ENCODE assay signal across 1 cellular context in the genomic region with DNA sequence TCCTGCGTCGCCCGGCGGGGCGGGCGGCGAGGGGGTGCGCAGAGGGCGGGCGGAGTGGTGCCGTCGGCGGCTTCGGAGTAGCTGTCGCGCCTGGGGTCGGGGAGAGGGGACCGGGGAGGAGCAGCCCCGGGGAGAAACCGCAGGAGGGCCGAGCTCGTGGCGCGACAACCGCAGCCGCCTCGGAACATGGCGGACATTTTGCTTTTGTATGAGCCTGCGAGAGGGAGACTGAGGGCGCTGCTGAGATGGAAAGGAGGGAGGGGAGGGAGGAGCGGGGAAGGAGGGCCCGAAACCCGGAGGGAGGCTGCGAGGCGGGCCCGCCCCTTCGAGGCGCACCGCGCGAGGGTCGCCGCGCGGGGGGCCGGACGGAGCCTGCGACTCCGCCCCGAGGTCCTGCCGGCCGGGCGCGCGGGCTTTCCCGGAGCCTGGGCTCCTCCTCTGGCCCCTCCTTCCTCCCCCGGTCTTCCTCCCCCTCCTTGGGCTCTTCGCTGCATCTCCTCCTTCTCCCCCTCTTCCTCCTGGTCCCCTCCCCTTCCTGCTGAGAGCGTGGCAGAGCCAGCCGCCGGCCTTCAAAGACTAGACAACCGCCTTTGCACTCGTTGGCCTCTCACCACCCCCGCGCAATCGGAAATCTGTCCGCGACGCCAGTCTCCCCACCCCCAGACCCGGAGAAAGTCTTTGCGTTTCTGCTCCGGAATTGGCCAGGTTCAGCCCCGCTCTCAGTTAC.
TF ChIP-seq lines count a peak whose summit lies in the region.

No MANE protein-coding gene starts in this region.

TF ChIP-seq in K562, 482 proteins besides CTCF, POLR2A, EP300 and RAD21 (continued from another document):
- TF ChIP-seq, protein P1, sequence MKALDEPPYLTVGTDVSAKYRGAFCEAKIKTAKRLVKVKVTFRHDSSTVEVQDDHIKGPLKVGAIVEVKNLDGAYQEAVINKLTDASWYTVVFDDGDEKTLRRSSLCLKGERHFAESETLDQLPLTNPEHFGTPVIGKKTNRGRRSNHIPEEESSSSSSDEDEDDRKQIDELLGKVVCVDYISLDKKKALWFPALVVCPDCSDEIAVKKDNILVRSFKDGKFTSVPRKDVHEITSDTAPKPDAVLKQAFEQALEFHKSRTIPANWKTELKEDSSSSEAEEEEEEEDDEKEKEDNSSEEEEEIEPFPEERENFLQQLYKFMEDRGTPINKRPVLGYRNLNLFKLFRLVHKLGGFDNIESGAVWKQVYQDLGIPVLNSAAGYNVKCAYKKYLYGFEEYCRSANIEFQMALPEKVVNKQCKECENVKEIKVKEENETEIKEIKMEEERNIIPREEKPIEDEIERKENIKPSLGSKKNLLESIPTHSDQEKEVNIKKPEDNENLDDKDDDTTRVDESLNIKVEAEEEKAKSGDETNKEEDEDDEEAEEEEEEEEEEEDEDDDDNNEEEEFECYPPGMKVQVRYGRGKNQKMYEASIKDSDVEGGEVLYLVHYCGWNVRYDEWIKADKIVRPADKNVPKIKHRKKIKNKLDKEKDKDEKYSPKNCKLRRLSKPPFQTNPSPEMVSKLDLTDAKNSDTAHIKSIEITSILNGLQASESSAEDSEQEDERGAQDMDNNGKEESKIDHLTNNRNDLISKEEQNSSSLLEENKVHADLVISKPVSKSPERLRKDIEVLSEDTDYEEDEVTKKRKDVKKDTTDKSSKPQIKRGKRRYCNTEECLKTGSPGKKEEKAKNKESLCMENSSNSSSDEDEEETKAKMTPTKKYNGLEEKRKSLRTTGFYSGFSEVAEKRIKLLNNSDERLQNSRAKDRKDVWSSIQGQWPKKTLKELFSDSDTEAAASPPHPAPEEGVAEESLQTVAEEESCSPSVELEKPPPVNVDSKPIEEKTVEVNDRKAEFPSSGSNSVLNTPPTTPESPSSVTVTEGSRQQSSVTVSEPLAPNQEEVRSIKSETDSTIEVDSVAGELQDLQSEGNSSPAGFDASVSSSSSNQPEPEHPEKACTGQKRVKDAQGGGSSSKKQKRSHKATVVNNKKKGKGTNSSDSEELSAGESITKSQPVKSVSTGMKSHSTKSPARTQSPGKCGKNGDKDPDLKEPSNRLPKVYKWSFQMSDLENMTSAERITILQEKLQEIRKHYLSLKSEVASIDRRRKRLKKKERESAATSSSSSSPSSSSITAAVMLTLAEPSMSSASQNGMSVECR (CRISPR knock-in tag; IDR thresholded peaks at IDR 0.05), result no peak
- TF ChIP-seq, protein P2, sequence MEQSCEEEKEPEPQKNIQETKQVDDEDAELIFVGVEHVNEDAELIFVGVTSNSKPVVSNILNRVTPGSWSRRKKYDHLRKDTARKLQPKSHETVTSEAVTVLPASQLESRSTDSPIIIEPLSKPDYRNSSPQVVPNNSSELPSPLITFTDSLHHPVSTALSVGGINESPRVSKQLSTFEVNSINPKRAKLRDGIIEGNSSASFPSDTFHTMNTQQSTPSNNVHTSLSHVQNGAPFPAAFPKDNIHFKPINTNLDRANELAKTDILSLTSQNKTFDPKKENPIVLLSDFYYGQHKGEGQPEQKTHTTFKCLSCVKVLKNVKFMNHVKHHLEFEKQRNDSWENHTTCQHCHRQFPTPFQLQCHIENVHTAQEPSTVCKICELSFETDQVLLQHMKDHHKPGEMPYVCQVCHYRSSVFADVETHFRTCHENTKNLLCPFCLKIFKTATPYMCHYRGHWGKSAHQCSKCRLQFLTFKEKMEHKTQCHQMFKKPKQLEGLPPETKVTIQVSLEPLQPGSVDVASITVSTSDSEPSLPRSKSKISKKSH (CRISPR knock-in tag; IDR thresholded peaks at IDR 0.05), result no peak
- no peak; the same call in 1 of the 2 replicates for TF ChIP-seq ZNF766 (CRISPR knock-in tag; conservative IDR thresholded peaks at IDR 0.05)
